1 cellular context compared by ENCODE assay signal in genomic region chr15:50418041-50418583, GRCh38.
TF ChIP-seq lines count a peak whose summit lies in the region.

No MANE protein-coding gene starts in this region.

TF ChIP-seq in K562, 482 proteins besides CTCF, POLR2A, EP300 and RAD21 (continued from another document and continues in another):
- TF ChIP-seq JUN (IDR thresholded peaks at IDR 0.05; ENCODE audit: borderline replicate concordance, low read depth, low read length) = peak; percentile 23; the same call in 1 of the 2 replicates
- TF ChIP-seq JUN (CRISPR knock-in tag; IDR thresholded peaks at IDR 0.05; ENCODE audit: borderline replicate concordance) = no peak
- 0 out of 2 replicates have a peak, but pooled peaks have one; percentile 19 for TF ChIP-seq MGA (IDR thresholded peaks at IDR 0.05)
- TF ChIP-seq E2F5 (CRISPR knock-in tag; IDR thresholded peaks at IDR 0.05) = no peak
- peak; percentile 91 for TF ChIP-seq CEBPG (CRISPR knock-in tag; IDR thresholded peaks at IDR 0.05)
- peak; percentile 25 to 96; a peak in 3 of 4 replicates for TF ChIP-seq CEBPG (tag; conservative IDR thresholded peaks at IDR 0.05 in 1 of 2, IDR thresholded peaks at IDR 0.05 in 1 of 2)
- no peak for TF ChIP-seq RNF2 (IDR thresholded peaks at IDR 0.05)
- peak; percentile 32; the same call in 1 of the 2 replicates for TF ChIP-seq ZNF592 (IDR thresholded peaks at IDR 0.05)
- no peak for TF ChIP-seq FOXA1 (IDR thresholded peaks at IDR 0.05; ENCODE audit: borderline replicate concordance)
- TF ChIP-seq CCNT2 (IDR thresholded peaks at IDR 0.05; ENCODE audit: borderline replicate concordance, extremely low read depth, insufficient read length, low read depth, low read length) = no peak
- peak in 1 of 2 experiments; percentile 20; a peak in 1 of 4 replicates for TF ChIP-seq RCOR1 (IDR thresholded peaks at IDR 0.05; ENCODE audit: borderline replicate concordance in 1 of 2, low read depth in 2 of 2, low read length in 2 of 2)
- TF ChIP-seq ETV1 (tag; conservative IDR thresholded peaks at IDR 0.05; ENCODE audit: low read depth) = 0 out of 2 replicates have a peak, but pooled peaks have one; percentile 1
- TF ChIP-seq HDAC8 (tag; IDR thresholded peaks at IDR 0.05) = peak; percentile 6
- no peak for TF ChIP-seq ZNF347 (CRISPR knock-in tag; IDR thresholded peaks at IDR 0.05; ENCODE audit: low read depth)
- no peak for TF ChIP-seq SMARCA5 (IDR thresholded peaks at IDR 0.05)
- peak; percentile 66; the same call in 1 of the 2 replicates for TF ChIP-seq HIVEP1 (CRISPR knock-in tag; IDR thresholded peaks at IDR 0.05)
- no peak for TF ChIP-seq MTA1 (IDR thresholded peaks at IDR 0.05; ENCODE audit: borderline replicate concordance)
- peak; percentile 41 for TF ChIP-seq L3MBTL2 (IDR thresholded peaks at IDR 0.05)
- TF ChIP-seq TEAD1 (CRISPR knock-in tag; IDR thresholded peaks at IDR 0.05) = 0 out of 4 replicates have a peak, but pooled peaks of 1 of the 2 experiments have one; percentile 5
- TF ChIP-seq ZFP91 (CRISPR knock-in tag; IDR thresholded peaks at IDR 0.05) = no peak
- TF ChIP-seq SREBF1 (IDR thresholded peaks at IDR 0.05; ENCODE audit: borderline replicate concordance, low read depth, low read length) = no peak
- peak; percentile 12; the same call in 1 of the 2 replicates for TF ChIP-seq NFIX (CRISPR knock-in tag; IDR thresholded peaks at IDR 0.05; ENCODE audit: low read depth)
- peak; percentile 87 for TF ChIP-seq ZEB2 (IDR thresholded peaks at IDR 0.05)
- peak; percentile 87 for TF ChIP-seq NFIC (IDR thresholded peaks at IDR 0.05)
- no peak for TF ChIP-seq STAT6 (CRISPR knock-in tag; IDR thresholded peaks at IDR 0.05)
- 0 out of 2 replicates have a peak, but pooled peaks have one; percentile 40 for TF ChIP-seq ZNF766 (CRISPR knock-in tag; conservative IDR thresholded peaks at IDR 0.05)
